ENCODE assay signal across 8 cellular contexts in the genomic region with DNA sequence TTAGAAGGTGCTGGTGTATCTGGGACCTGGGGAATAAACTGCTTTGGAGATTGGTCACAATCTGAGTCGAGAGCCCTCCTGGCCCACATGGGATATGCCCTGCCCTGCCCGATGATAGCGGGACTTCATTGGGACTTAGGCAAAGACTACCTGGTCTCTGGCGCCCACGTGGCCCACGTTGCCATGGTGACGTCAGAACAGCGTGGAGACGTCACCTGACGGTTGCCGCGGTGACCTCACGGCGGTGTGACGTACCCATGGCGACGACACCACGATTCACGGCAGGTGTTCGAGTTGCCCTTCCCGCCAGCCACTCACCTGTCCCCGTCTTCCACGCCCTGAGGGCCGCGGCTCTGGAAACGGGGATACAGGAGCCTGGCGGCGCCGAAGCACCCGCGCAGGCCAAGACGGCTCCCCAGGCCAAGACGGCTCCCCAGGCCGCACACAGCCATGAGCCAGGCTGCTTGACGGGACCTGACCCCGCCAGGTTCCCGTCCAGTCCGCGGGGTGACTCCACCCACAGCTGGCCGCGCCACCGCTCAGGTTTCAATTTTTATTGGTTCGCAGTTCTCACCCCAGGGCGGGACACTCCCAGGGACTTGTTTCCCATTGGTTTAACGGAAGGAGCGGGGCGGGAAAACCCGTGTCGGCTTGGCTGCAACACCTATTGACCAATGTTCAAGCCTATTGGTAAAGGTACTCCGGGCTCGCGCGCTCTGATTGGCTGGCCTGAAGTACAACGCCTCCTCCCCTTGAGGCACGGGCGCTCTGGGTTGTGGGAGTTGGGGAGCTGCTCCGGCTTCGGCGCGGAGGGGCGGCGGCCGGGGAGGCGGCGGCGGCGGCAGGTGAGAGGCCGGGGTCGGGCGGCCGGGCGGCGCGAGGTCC. TPM values are rescaled to one million over a fixed set of nuclear protein-coding genes. Genes with fewer than 3 reads are reported as not detected.
DNase-seq lines count a peak whose midpoint lies in the region; ATAC-seq, FAIRE-seq and TF ChIP-seq lines count a peak whose summit lies in the region.

A gene (minus strand): TSS at position 476 of the 885 bp plus-strand sequence. CDS start 24 bp downstream, at position 452.
A gene (plus strand): TSS at position 766 of the 885 bp plus-strand sequence. CDS start 1,029 bp downstream, outside the sequence.

- peak; percentile 98 to 99 for DNase-seq in AML-193 (lab: John Stamatoyannopoulos, UW)
- peak; percentile 98 for DNase-seq in NCI-H510A treated with DMSO at 0.1 percent for 48 hours (lab: John Stamatoyannopoulos, UW)
- DNase-seq in activated CD4-positive, alpha-beta T cell treated with anti-CD3 and anti-CD28 coated beads for 24 hours (ENCODE audit: low read depth in 2 of 2) = peak; percentile 94 to 96
- DNase-seq in chondrocyte (ENCODE audit: low spot score) = peak; percentile 99
- peak; percentile 100 for DNase-seq in kidney
- DNase-seq in stimulated activated CD4-positive, alpha-beta T cell treated with anti-CD3 and anti-CD28 coated beads, Interleukin-15, amount 100 ng/mL, for 24 hours = peak; percentile 99

- TF ChIP-seq CTCF in chondrocyte (IDR thresholded peaks at IDR 0.05) (no peak), kidney (IDR thresholded peaks at IDR 0.05; ENCODE audit: borderline replicate concordance, extremely low read depth, insufficient read depth) (no peak)

- peak within 1 kb of the TSS; percentile 97 for H3K4me3 ChIP-seq in kidney (ENCODE audit: low read length in 2 of 2)

- H3K27me3 Mint-ChIP-seq in chondrocyte (ENCODE audit: low read depth) = no peaks in the 10 kb centered on the region

- H3K9ac ChIP-seq in kidney (ENCODE audit: low read length in 2 of 2) = peak within 1 kb of the TSS; percentile 74 to 89

- FAIRE-seq in kidney (lab: Jason Lieb, UNC) = peak; percentile 89

- peak within 1 kb of the TSS; percentile 92 for H3K27ac ChIP-seq in kidney (ENCODE audit: low read depth in 2 of 2, low read length in 2 of 2)

- H3K4me1 ChIP-seq in kidney (ENCODE audit: control insufficient read depth in 1 of 2, insufficient read depth in 1 of 2, low read depth in 1 of 2, low read length in 2 of 2) = peaks cover 13 to 17% of the 10 kb centered on the region in 2 donors

- no peaks in the 10 kb centered on the region for H3K9me3 Mint-ChIP-seq in chondrocyte (ENCODE audit: low read depth)

- no peaks in the 10 kb centered on the region for H3K9me3 ChIP-seq in kidney (ENCODE audit: control insufficient read depth in 1 of 2, low read length in 2 of 2)

- peaks cover 10% of the 10 kb centered on the region for H3K36me3 Mint-ChIP-seq in chondrocyte (ENCODE audit: low read depth)

- peak within 1 kb of the TSS; percentile 83 for H3K4me3 Mint-ChIP-seq in chondrocyte (ENCODE audit: unreplicated experiment)

- H3K27ac Mint-ChIP-seq in chondrocyte (ENCODE audit: unreplicated experiment) = peak within 1 kb of the TSS; percentile 79

- peak; percentile 95 for ATAC-seq in HG03439 (IDR thresholded peaks at IDR 0.05; ENCODE audit: unreplicated experiment)

- peak; percentile 93 for TF ChIP-seq POLR2A in GM19193 (IDR thresholded peaks at IDR 0.05; ENCODE audit: extremely low read depth, insufficient read depth, insufficient read length)

- intact Hi-C loops in kidney (cut with DNase I) = no loop called here

- H3K36me3 ChIP-seq in kidney (ENCODE audit: control insufficient read depth in 1 of 2, insufficient read depth in 2 of 2, low read length in 2 of 2) = peaks cover 11 to 16% of the 10 kb centered on the region in 2 donors

- H3K4me1 Mint-ChIP-seq in chondrocyte (ENCODE audit: low read depth) = peaks cover 22% of the 10 kb centered on the region

RNA-seq across cellular contexts. Expression of the first gene that starts in this region (rescaled TPM):
- total RNA-seq in chondrocyte (22.6 to 29.1 TPM (median 23.3 TPM) in 3 replicates), kidney (42.9 TPM)
- 96.3 TPM for polyA plus RNA-seq in kidney (ENCODE audit: insufficient read depth, low read depth, low replicate concordance)

RNA-seq across cellular contexts. Expression of the second gene that starts in this region (rescaled TPM):
- total RNA-seq in chondrocyte (11.7 to 14.1 TPM (median 13.7 TPM) in 3 replicates), kidney (40.0 TPM)
- polyA plus RNA-seq in kidney (ENCODE audit: insufficient read depth, low read depth, low replicate concordance) = 48.1 TPM

Comparison
In these comparisons a context has a peak if more than half of its experiments do, and no peak if none do; other contexts are left out.
1. Peak in every context shown above with its lines: DNase-seq, ATAC-seq, H3K4me3 ChIP-seq and H3K27ac ChIP-seq.